ENCODE assay signal across 7 cellular contexts in genomic region chr2:171523969-171524401, GRCh38. TPM values are rescaled to one million over a fixed set of nuclear protein-coding genes. Genes with fewer than 3 reads are reported as not detected.
DNase-seq lines count a peak whose midpoint lies in the region; ATAC-seq and TF ChIP-seq lines count a peak whose summit lies in the region.

No MANE protein-coding gene starts in this region.

- no peaks in the 10 kb centered on the region for H3K27me3 ChIP-seq in HAP-1 (ENCODE audit: low read depth)
- H3K27me3 ChIP-seq in iPS DF 6.9 (ENCODE audit: control insufficient read depth, insufficient read depth, low read length) = no peaks in the 10 kb centered on the region

- no CpG with 5 or more reads among the region's 7 CpGs for WGBS in iPS DF 6.9 (ENCODE audit: insufficient coverage, insufficient read length)

- H3K36me3 Mint-ChIP-seq in activated B cell treated with CpG ODN at 0.5 μM for 24 hours (ENCODE audit: low read depth) = no peaks in the 10 kb centered on the region

- H3K27me3 Mint-ChIP-seq in activated B cell treated with CpG ODN at 0.5 μM for 24 hours = peaks cover 55% of the 10 kb centered on the region

- DNase-seq in HAP-1 (ENCODE audit: low spot score in 2 of 2) (peak in 1 of 2 experiments; percentile 18), activated B cell treated with CpG ODN at 0.5 μM for 24 hours (no peak), iPS DF 6.9 (ENCODE audit: low read depth, low spot score) (no peak), RPMI8226 (no peak), DMS153 (lab: John Stamatoyannopoulos, UW) (no peak)

- H3K4me1 ChIP-seq in HAP-1 (peaks cover 8% of the 10 kb centered on the region), iPS DF 6.9 (ENCODE audit: control insufficient read depth, insufficient read depth, low read length) (peaks cover 4% of the 10 kb centered on the region; the same call in 1 of the 2 replicates)

- ATAC-seq in activated B cell treated with CpG ODN at 0.5 μM for 24 hours (ENCODE audit: low read depth) (no peak), GM19467 (IDR thresholded peaks at IDR 0.05; ENCODE audit: unreplicated experiment) (no peak)

- no peak for TF ChIP-seq CTCF in activated B cell treated with CpG ODN at 0.5 μM for 24 hours (IDR thresholded peaks at IDR 0.05)

- in situ Hi-C loops in HAP-1 (cut with MboI; ENCODE audit: low sequenced_read_pairs) = no loop called here

- H3K4me1 Mint-ChIP-seq in activated B cell treated with CpG ODN at 0.5 μM for 24 hours = peaks cover 22% of the 10 kb centered on the region

- H3K9me3 Mint-ChIP-seq in activated B cell treated with CpG ODN at 0.5 μM for 24 hours = no peaks in the 10 kb centered on the region

- POLR2A ChIA-PET in activated B cell treated with CpG ODN at 0.5 μM for 24 hours (lab: Charles Lee) = interaction anchor here (0.6 to 1.1 kb wide), 2 partner anchors 18 to 326 kb away, joined by 3 to 4 read pairs; no protein-coding TSS in a partner anchor

- H3K9me3 ChIP-seq in HAP-1 = no peaks in the 10 kb centered on the region
- H3K9me3 ChIP-seq in iPS DF 6.9 (ENCODE audit: control insufficient read depth, insufficient read depth, low read length) = no peaks in the 10 kb centered on the region

- H3K27ac Mint-ChIP-seq in activated B cell treated with CpG ODN at 0.5 μM for 24 hours = no peak overlapping the region

- peak overlapping the region; percentile 59 for H3K4me3 Mint-ChIP-seq in activated B cell treated with CpG ODN at 0.5 μM for 24 hours

- CTCF ChIA-PET in activated B cell treated with CpG ODN at 0.5 μM for 24 hours (lab: Charles Lee) = no interaction called here

- no peak overlapping the region for H3K27ac ChIP-seq in iPS DF 6.9 (ENCODE audit: low read length)
- peak overlapping the region in 19 of 21 experiments; percentile 53 to 96 (median 86) for H3K27ac ChIP-seq in skin epidermis

- H3K36me3 ChIP-seq in HAP-1 (replicated peaks) (no peaks in the 10 kb centered on the region), iPS DF 6.9 (ENCODE audit: control insufficient read depth, insufficient read depth, low read length) (no peaks in the 10 kb centered on the region; the same call in 1 of the 2 replicates)

- intact Hi-C loops in activated B cell treated with CpG ODN at 0.5 μM for 24 hours (cut with micrococcal nuclease) = no loop called here

- peak overlapping the region; percentile 49 for H3K4me3 ChIP-seq in HAP-1
- peak overlapping the region; percentile 85; the same call in 1 of the 2 replicates for H3K4me3 ChIP-seq in iPS DF 6.9 (ENCODE audit: low read length)
- H3K4me3 ChIP-seq in skin epidermis = peak overlapping the region; percentile 51 to 77 (median 66)

RNA-seq across cellular contexts. Expression of gene CYBRD1, which starts 1.7 kb away (rescaled TPM):
- 0.32 and 0.33 TPM in 2 replicates for total RNA-seq in activated B cell treated with CpG ODN at 0.5 μM for 24 hours
